Comparison of ENCODE assay signal across 13 cellular contexts in genomic region chrX:155888139-155888538, GRCh38. TPM values are rescaled to one million over a fixed set of nuclear protein-coding genes. Genes with fewer than 3 reads are reported as not detected.
DNase-seq lines count a peak whose midpoint lies in the region; ATAC-seq, FAIRE-seq and TF ChIP-seq lines count a peak whose summit lies in the region.
"Had no signal": no experiment of that assay in that cellular context is flagged by ENCODE, and none has a peak within 500 bp of the region (broad histone marks: within the 10 kb centered on the region; RNA-seq: fewer than 3 reads in every experiment).

No MANE protein-coding gene starts in this region.

- peaks cover 5% of the 10 kb centered on the region for H3K4me1 ChIP-seq in A673 (ENCODE audit: insufficient read depth, low read length, poor library complexity, severe bottlenecking)
- H3K4me1 ChIP-seq in HEK293 (ENCODE audit: control insufficient read depth, insufficient read depth, low read length), result no peaks in the 10 kb centered on the region
- no peaks in the 10 kb centered on the region for H3K4me1 ChIP-seq in small intestine (ENCODE audit: control insufficient read depth in 2 of 2, insufficient read depth in 1 of 2, low read depth in 1 of 2, low read length in 1 of 2)

- FAIRE-seq in small intestine (lab: Jason Lieb, UNC), result no peak
- FAIRE-seq: GM18507 had no signal

- H3K27ac ChIP-seq in A673 (ENCODE audit: low read depth, low read length, poor library complexity, severe bottlenecking) (no peak overlapping the region), HEK293 (ENCODE audit: extremely low read depth, low read depth, low read length) (no peak overlapping the region), small intestine (ENCODE audit: low read depth in 1 of 2, low read length in 1 of 2) (no peak overlapping the region)

- H3K27me3 ChIP-seq in A673 (replicated peaks; ENCODE audit: insufficient read depth, low read depth, low read length, poor library complexity), result no peaks in the 10 kb centered on the region
- H3K27me3 ChIP-seq in small intestine (ENCODE audit: control insufficient read depth in 2 of 2, insufficient read depth in 2 of 2, low read length in 2 of 2), result no peaks in the 10 kb centered on the region
- H3K27me3 ChIP-seq: neutrophil had no signal

- POLR2A ChIA-PET in A673 (lab: Charles Lee; ENCODE audit: low non-redundant PET) (no interaction called here), HEK293 (lab: Yijun Ruan, JAX) (no interaction called here)

- peaks cover 9% of the 10 kb centered on the region for H3K4me1 Mint-ChIP-seq in activated naive CD8-positive, alpha-beta T cell treated with anti-CD3 and anti-CD28 coated beads for 36 hours

- no peak for TF ChIP-seq CTCF in A673 (conservative IDR thresholded peaks at IDR 0.05; ENCODE audit: low read depth, low read length)
- no peak for TF ChIP-seq CTCF in HEK293 (tag by site-specific recombination; IDR thresholded peaks at IDR 0.05)

- no peak overlapping the region for H3K4me3 Mint-ChIP-seq in activated naive CD8-positive, alpha-beta T cell treated with anti-CD3 and anti-CD28 coated beads for 36 hours

- H3K9me3 ChIP-seq in A673 (ENCODE audit: low read depth, low read length, poor library complexity, severe bottlenecking) (no peaks in the 10 kb centered on the region), HEK293 (ENCODE audit: control insufficient read depth, insufficient read depth, low read depth, low read length) (no peaks in the 10 kb centered on the region; the same call in 1 of the 2 replicates), small intestine (ENCODE audit: control insufficient read depth, low read depth) (no peaks in the 10 kb centered on the region)
- H3K9me3 ChIP-seq: neutrophil had no signal

- peaks cover 6% of the 10 kb centered on the region for H3K36me3 Mint-ChIP-seq in activated naive CD8-positive, alpha-beta T cell treated with anti-CD3 and anti-CD28 coated beads for 36 hours

- H3K9me3 Mint-ChIP-seq in activated naive CD8-positive, alpha-beta T cell treated with anti-CD3 and anti-CD28 coated beads for 36 hours, result no peaks in the 10 kb centered on the region

- no peaks in the 10 kb centered on the region for H3K27me3 Mint-ChIP-seq in activated naive CD8-positive, alpha-beta T cell treated with anti-CD3 and anti-CD28 coated beads for 36 hours
- H3K27me3 Mint-ChIP-seq: CD4-positive, alpha-beta memory T cell had no signal

- H3K4me3 ChIP-seq in A673 (ENCODE audit: low read depth, low read length, poor library complexity, severe bottlenecking) (no peak overlapping the region), HEK293 (ENCODE audit: low read depth, low read length) (no peak overlapping the region), small intestine (ENCODE audit: low read depth in 1 of 2, low read length in 2 of 2) (no peak overlapping the region)

- intact Hi-C loops in A673 (cut with micrococcal nuclease; ENCODE audit: unreplicated experiment), result no loop called here

- CTCF ChIA-PET in A673 (lab: Charles Lee) (no interaction called here), HEK293 (lab: Yijun Ruan, JAX) (no interaction called here)

- ATAC-seq in SK-N-SH treated with all-trans-retinoic acid at 6 μM for 48 hours, result peak; percentile 92
- ATAC-seq in HG03521 (IDR thresholded peaks at IDR 0.05; ENCODE audit: unreplicated experiment), result no peak
- ATAC-seq in GM18909 (IDR thresholded peaks at IDR 0.05; ENCODE audit: poor library complexity, unreplicated experiment), result no peak

- H3K27ac Mint-ChIP-seq in activated naive CD8-positive, alpha-beta T cell treated with anti-CD3 and anti-CD28 coated beads for 36 hours, result no peak overlapping the region

- WGBS in small intestine, 3 donors, result 56 to 67% (median 62%) methylated on average over 3 of the region's 3 CpGs

- H3K36me3 ChIP-seq in A673 (ENCODE audit: insufficient read depth, low read length, poor library complexity, severe bottlenecking) (peaks cover 4% of the 10 kb centered on the region), HEK293 (ENCODE audit: control insufficient read depth in 2 of 2, insufficient read depth in 1 of 2, low read length in 2 of 2) (peaks cover 7 to 29% of the 10 kb centered on the region in 2 experiments), small intestine (ENCODE audit: control insufficient read depth in 2 of 2, insufficient read depth in 2 of 2, low read length in 2 of 2) (peaks cover 0 to 2% of the 10 kb centered on the region in 2 donors)
- H3K36me3 ChIP-seq: neutrophil had no signal

- peak; percentile 40 for DNase-seq in A673 (ENCODE audit: low spot score)
- peak; percentile 26 for DNase-seq in fibroblast of the conjunctiva (ENCODE audit: low read depth)
- no peak for DNase-seq in activated naive CD8-positive, alpha-beta T cell treated with anti-CD3 and anti-CD28 coated beads for 36 hours
- no peak for DNase-seq in small intestine
- DNase-seq: CD4-positive, alpha-beta memory T cell; NCI-H446 treated with DMSO at 0.1 percent for 48 hours; T-helper 1 cell had no signal

- no TSS peak for BruUV-seq in A673 (replicated peaks; lab: Mats Ljungman, UMichigan)

TF ChIP-seq in HEK293, 187 proteins besides CTCF, POLR2A, EP300 and RAD21:
- no peak for TF ChIP-seq ZFP3 (tag by site-specific recombination; IDR thresholded peaks at IDR 0.05; ENCODE audit: low read depth)
- 0 out of 2 replicates have a peak, but pooled peaks have one; percentile 40 for TF ChIP-seq ZFP37 (tag by site-specific recombination; IDR thresholded peaks at IDR 0.05)
- TF ChIP-seq ZBTB20 (tag by site-specific recombination; IDR thresholded peaks at IDR 0.05), result peak; percentile 88
- peak; percentile 38; the same call in 1 of the 2 replicates for TF ChIP-seq SP7 (tag by site-specific recombination; IDR thresholded peaks at IDR 0.05)
- no peak for TF ChIP-seq EGR2 (tag by site-specific recombination; IDR thresholded peaks at IDR 0.05; ENCODE audit: low read depth)
- 0 out of 2 replicates have a peak, but pooled peaks have one; percentile 28 for TF ChIP-seq ZNF660 (tag by site-specific recombination; IDR thresholded peaks at IDR 0.05)
- TF ChIP-seq KLF8 (tag by site-specific recombination; IDR thresholded peaks at IDR 0.05), result peak; percentile 27; the same call in 1 of the 2 replicates
- TF ChIP-seq ZNF629 (tag by site-specific recombination; IDR thresholded peaks at IDR 0.05), result peak; percentile 65

TF ChIP-seq in SK-N-SH treated with all-trans-retinoic acid at 6 μM for 48 hours, 23 proteins besides CTCF, POLR2A, EP300 and RAD21:
- TF ChIP-seq OSR1 (CRISPR knock-in tag; IDR thresholded peaks at IDR 0.05), result no peak
- no peak for TF ChIP-seq ZFP30 (CRISPR knock-in tag; IDR thresholded peaks at IDR 0.05)
- TF ChIP-seq RARB (CRISPR knock-in tag; IDR thresholded peaks at IDR 0.05), result no peak
- TF ChIP-seq, protein P1, sequence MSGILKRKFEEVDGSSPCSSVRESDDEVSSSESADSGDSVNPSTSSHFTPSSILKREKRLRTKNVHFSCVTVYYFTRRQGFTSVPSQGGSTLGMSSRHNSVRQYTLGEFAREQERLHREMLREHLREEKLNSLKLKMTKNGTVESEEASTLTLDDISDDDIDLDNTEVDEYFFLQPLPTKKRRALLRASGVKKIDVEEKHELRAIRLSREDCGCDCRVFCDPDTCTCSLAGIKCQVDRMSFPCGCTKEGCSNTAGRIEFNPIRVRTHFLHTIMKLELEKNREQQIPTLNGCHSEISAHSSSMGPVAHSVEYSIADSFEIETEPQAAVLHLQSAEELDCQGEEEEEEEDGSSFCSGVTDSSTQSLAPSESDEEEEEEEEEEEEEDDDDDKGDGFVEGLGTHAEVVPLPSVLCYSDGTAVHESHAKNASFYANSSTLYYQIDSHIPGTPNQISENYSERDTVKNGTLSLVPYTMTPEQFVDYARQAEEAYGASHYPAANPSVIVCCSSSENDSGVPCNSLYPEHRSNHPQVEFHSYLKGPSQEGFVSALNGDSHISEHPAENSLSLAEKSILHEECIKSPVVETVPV (CRISPR knock-in tag; IDR thresholded peaks at IDR 0.05), result no peak

RNA-seq across cellular contexts. Expression of gene VAMP7, which starts 7.0 kb away (rescaled TPM):
- 25.1 and 26.2 TPM in 2 replicates for total RNA-seq in A673 (2021)
- total RNA-seq in activated naive CD8-positive, alpha-beta T cell treated with anti-CD3 and anti-CD28 coated beads for 36 hours, result 10 to 100 TPM; 30.1 to 31.1 TPM
- 10 to 100 TPM; 26.8 to 34.4 (median 30.3) TPM for polyA plus RNA-seq in small intestine

Comparison
In these comparisons a context has a peak if more than half of its experiments do, and no peak if none do; other contexts are left out.
1. DNase-seq: peak in A673 (single experiment) and fibroblast of the conjunctiva (single experiment); none in activated naive CD8-positive, alpha-beta T cell treated with anti-CD3 and anti-CD28 coated beads for 36 hours (single experiment) and small intestine (single experiment).